In genomic region chr10:88553116-88553752, GRCh38 we compare ENCODE assay signal across 8 cellular contexts. TPM values are rescaled to one million over a fixed set of nuclear protein-coding genes. Genes with fewer than 3 reads are reported as not detected.
DNase-seq lines count a peak whose midpoint lies in the region; ATAC-seq, FAIRE-seq and TF ChIP-seq lines count a peak whose summit lies in the region.

No MANE protein-coding gene starts in this region.

- ATAC-seq in GM19351 (IDR thresholded peaks at IDR 0.05; ENCODE audit: unreplicated experiment) (peak; percentile 85), HG03565 (IDR thresholded peaks at IDR 0.05; ENCODE audit: unreplicated experiment) (peak; percentile 57), psoas muscle (peak; percentile 86 to 99 (median 93))
- ATAC-seq in activated naive CD8-positive, alpha-beta T cell treated with anti-CD3 and anti-CD28 coated beads, Interleukin-2, amount 10 ng/mL, durations not matched to agents 7 days and 5 days (ENCODE audit: low read depth) = peak; percentile 88

- peaks cover 2% of the 10 kb centered on the region for H3K4me1 Mint-ChIP-seq in activated naive CD8-positive, alpha-beta T cell treated with anti-CD3 and anti-CD28 coated beads, Interleukin-2, amount 10 ng/mL, durations not matched to agents 7 days and 5 days

- FAIRE-seq in D721Med (lab: Jason Lieb, UNC) = peak; percentile 87

- no peaks in the 10 kb centered on the region for H3K9me3 Mint-ChIP-seq in activated naive CD8-positive, alpha-beta T cell treated with anti-CD3 and anti-CD28 coated beads, Interleukin-2, amount 10 ng/mL, durations not matched to agents 7 days and 5 days

- intact Hi-C loops in OCI-LY7 (cut with micrococcal nuclease; ENCODE audit: unreplicated experiment) (loop anchor here (1.0 to 5.0 kb wide), 6 partner anchors 150 to 896 kb away; partner anchors contain the start of gene PAPSS2), psoas muscle (cut with DNase I) (loop anchor here (2.0 to 10.0 kb wide), 3 partner anchors 146 to 702 kb away; no protein-coding TSS in a partner anchor)

- no peaks in the 10 kb centered on the region for H3K9me3 ChIP-seq in OCI-LY7 (ENCODE audit: low read length)
- no peaks in the 10 kb centered on the region for H3K9me3 ChIP-seq in cardiac muscle cell (ENCODE audit: low read depth)
- no peaks in the 10 kb centered on the region for H3K9me3 ChIP-seq in psoas muscle

- H3K4me1 ChIP-seq in OCI-LY7 (ENCODE audit: insufficient read depth, low read length, poor library complexity, severe bottlenecking) (no peaks in the 10 kb centered on the region), cardiac muscle cell (ENCODE audit: low read depth) (no peaks in the 10 kb centered on the region), psoas muscle (no peaks in the 10 kb centered on the region)

- peak; percentile 88 for TF ChIP-seq CTCF in D721Med (IDR thresholded peaks at IDR 0.05; ENCODE audit: insufficient read depth, missing control alignments)
- TF ChIP-seq CTCF in OCI-LY7 (conservative IDR thresholded peaks at IDR 0.05; ENCODE audit: low read length) = peak; percentile 97
- peak; percentile 87 for TF ChIP-seq CTCF in cardiac muscle cell (IDR thresholded peaks at IDR 0.05; ENCODE audit: low read depth, low read length)
- TF ChIP-seq CTCF in psoas muscle (IDR thresholded peaks at IDR 0.05) = peak; percentile 80

- H3K36me3 Mint-ChIP-seq in activated naive CD8-positive, alpha-beta T cell treated with anti-CD3 and anti-CD28 coated beads, Interleukin-2, amount 10 ng/mL, durations not matched to agents 7 days and 5 days = no peaks in the 10 kb centered on the region

- H2AFZ ChIP-seq in OCI-LY7 (ENCODE audit: low read length) = peak overlapping the region; percentile 64; the same call in 1 of the 2 replicates

- CTCF ChIA-PET in OCI-LY7 (lab: Charles Lee; ENCODE audit: unreplicated experiment) = interaction anchor here (0.6 to 1.0 kb wide), 2 partner anchors 166 to 691 kb away, joined by 3 read pairs; no protein-coding TSS in a partner anchor

- H4K20me1 ChIP-seq in OCI-LY7 (ENCODE audit: insufficient read depth, low read length) = no peaks in the 10 kb centered on the region

- H3K9me2 ChIP-seq in OCI-LY7 (ENCODE audit: insufficient read depth, low read length) = no peaks in the 10 kb centered on the region

- H3K27ac Mint-ChIP-seq in activated naive CD8-positive, alpha-beta T cell treated with anti-CD3 and anti-CD28 coated beads, Interleukin-2, amount 10 ng/mL, durations not matched to agents 7 days and 5 days = no peak overlapping the region

- H3K27ac ChIP-seq in OCI-LY7 (ENCODE audit: low read depth, low read length, poor library complexity, severe bottlenecking) (no peak overlapping the region), cardiac muscle cell (no peak overlapping the region), psoas muscle (no peak overlapping the region)

- no TSS peak for BruUV-seq in OCI-LY7 (replicated peaks; lab: Mats Ljungman, UMichigan)

- H3K27me3 ChIP-seq in cardiac muscle cell (no peaks in the 10 kb centered on the region), psoas muscle (ENCODE audit: insufficient read depth in 3 of 3, low read length in 2 of 3) (no peaks in the 10 kb centered on the region)

- H3K4me2 ChIP-seq in OCI-LY7 (ENCODE audit: low read length) = no peak overlapping the region

- 76 to 87% (median 78%) methylated on average over 2 of the region's 2 CpGs for WGBS in psoas muscle, 3 donors

- POLR2A ChIA-PET in OCI-LY7 (lab: Charles Lee) = interaction anchor here (0.7 to 0.9 kb wide), 3 partner anchors 234 to 692 kb away, joined by 3 to 5 read pairs (median 4); no protein-coding TSS in a partner anchor
- POLR2A ChIA-PET in activated naive CD8-positive, alpha-beta T cell treated with anti-CD3 and anti-CD28 coated beads, Interleukin-2, amount 10 ng/mL, durations not matched to agents 7 days and 5 days (lab: Charles Lee) = no interaction called here

- H3K4me3 ChIP-seq in OCI-LY7 (ENCODE audit: low read depth, low read length, poor library complexity, severe bottlenecking) (no peak overlapping the region), cardiac muscle cell (no peak overlapping the region), psoas muscle (no peak overlapping the region)

- no peak overlapping the region for H3K4me3 Mint-ChIP-seq in activated naive CD8-positive, alpha-beta T cell treated with anti-CD3 and anti-CD28 coated beads, Interleukin-2, amount 10 ng/mL, durations not matched to agents 7 days and 5 days

- no peak for DNase-seq in D721Med (ENCODE audit: insufficient read length, low spot score)
- peak; percentile 77 for DNase-seq in OCI-LY7 (ENCODE audit: low spot score)
- DNase-seq in activated naive CD8-positive, alpha-beta T cell treated with anti-CD3 and anti-CD28 coated beads, Interleukin-2, amount 10 ng/mL, durations not matched to agents 7 days and 5 days = no peak
- DNase-seq in cardiac muscle cell (ENCODE audit: low read depth in 1 of 2, low spot score in 1 of 2) = peak; percentile 55 to 91
- peak in 1 of 2 donors; percentile 17 for DNase-seq in psoas muscle
- no peak for DNase-seq in NCI-H187 treated with DMSO at 0.1 percent for 48 hours (lab: John Stamatoyannopoulos, UW)

- H3K79me2 ChIP-seq in OCI-LY7 (ENCODE audit: insufficient read depth, low read depth, low read length) = no peaks in the 10 kb centered on the region

- H3K27me3 Mint-ChIP-seq in activated naive CD8-positive, alpha-beta T cell treated with anti-CD3 and anti-CD28 coated beads, Interleukin-2, amount 10 ng/mL, durations not matched to agents 7 days and 5 days = no peaks in the 10 kb centered on the region

- H3K36me3 ChIP-seq in OCI-LY7 (ENCODE audit: insufficient read depth, low read length) (no peaks in the 10 kb centered on the region), cardiac muscle cell (no peaks in the 10 kb centered on the region), psoas muscle (ENCODE audit: insufficient read depth in 1 of 2, low read depth in 1 of 2) (no peaks in the 10 kb centered on the region)

RNA-seq across cellular contexts. Expression of gene RNLS, which starts 29.9 kb away (rescaled TPM):
- total RNA-seq in OCI-LY7 (2014; rRNA removed; shearing (Covaris generic)) = not detected in 2 replicates
- total RNA-seq in OCI-LY7 (2022) = not detected in 2 replicates
- total RNA-seq in activated naive CD8-positive, alpha-beta T cell treated with anti-CD3 and anti-CD28 coated beads, Interleukin-2, amount 10 ng/mL, durations not matched to agents 7 days and 5 days = 1 to 10 TPM; 3.5 to 5.2 TPM
- total RNA-seq in cardiac muscle cell = 5.5 and 13.9 TPM in 2 replicates
- polyA plus RNA-seq in cardiac muscle cell = 6.9 and 9.8 TPM in 2 replicates
- 1 to 10 TPM; 3.6 to 9.2 (median 5.3) TPM for total RNA-seq in psoas muscle
- polyA plus RNA-seq in psoas muscle = 1 to 10 TPM; 3.0 to 9.1 (median 6.7) TPM

RNA-seq across cellular contexts. Expression of gene LIPJ, which starts 33.3 kb away (rescaled TPM):
- 0.05 and 0.06 TPM in 2 replicates for total RNA-seq in OCI-LY7 (2014; rRNA removed; shearing (Covaris generic))
- not detected in 2 replicates for total RNA-seq in OCI-LY7 (2022)
- under 1 TPM in 1 of 2 experiments, not detected in 1; 0.17 TPM for total RNA-seq in activated naive CD8-positive, alpha-beta T cell treated with anti-CD3 and anti-CD28 coated beads, Interleukin-2, amount 10 ng/mL, durations not matched to agents 7 days and 5 days
- total RNA-seq in cardiac muscle cell = 0.11 TPM in 1 of 2 replicates, not detected in the other
- 0.59 TPM in 1 of 2 replicates, not detected in the other for polyA plus RNA-seq in cardiac muscle cell
- under 1 TPM in 3 of 4 donors, not detected in 1; 0.23 to 0.30 (median 0.27) TPM for total RNA-seq in psoas muscle
- under 1 TPM; 0.03 to 0.06 (median 0.04) TPM for polyA plus RNA-seq in psoas muscle

Comparison
In these comparisons a context has a peak if more than half of its experiments do, and no peak if none do; other contexts are left out.
1. DNase-seq: peak in OCI-LY7 (single experiment) and cardiac muscle cell (2 of 2); none in D721Med (single experiment), activated naive CD8-positive, alpha-beta T cell treated with anti-CD3 and anti-CD28 coated beads, Interleukin-2, amount 10 ng/mL, durations not matched to agents 7 days and 5 days (single experiment) and NCI-H187 treated with DMSO at 0.1 percent for 48 hours (single experiment).
2. Peak in every context shown above with its lines, with median percentiles within 50 percentile points of each other: CTCF ChIP-seq and ATAC-seq.